Comparison of ENCODE assay signal across 1 cellular context in the genomic region with DNA sequence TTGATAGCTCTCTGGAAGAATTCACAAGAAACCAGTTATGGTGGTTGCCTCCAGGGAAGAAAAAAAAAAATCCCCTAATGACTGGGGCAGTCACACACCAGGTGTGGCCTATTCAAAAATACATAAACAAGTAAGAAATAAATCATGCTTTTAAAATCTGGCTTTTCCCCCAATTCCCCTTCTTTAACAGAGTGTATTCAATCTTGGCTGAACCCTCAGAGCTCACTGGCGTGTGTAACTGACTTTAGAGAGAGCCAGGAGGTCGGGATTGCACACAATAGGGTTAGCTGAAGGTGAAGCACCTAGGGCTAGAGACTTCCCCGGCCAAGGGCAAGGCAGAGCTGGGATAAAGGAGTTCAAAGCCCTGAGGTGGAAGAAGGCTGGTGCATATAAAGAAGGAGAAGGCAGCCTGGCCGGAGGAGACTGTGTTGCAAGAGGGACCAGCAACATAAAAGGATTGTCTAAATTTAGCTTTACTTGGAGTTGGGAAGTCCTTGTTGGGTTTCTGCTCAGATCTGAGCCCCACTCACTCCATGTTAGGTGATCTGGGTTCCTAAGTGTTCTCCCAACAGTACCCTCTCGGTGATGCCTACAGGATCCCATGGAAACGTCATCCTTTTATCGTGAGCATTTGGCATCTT.
TF ChIP-seq lines count a peak whose summit lies in the region.

No MANE protein-coding gene starts in this region.

TF ChIP-seq in WTC11, 78 proteins besides CTCF, POLR2A, EP300 and RAD21 (continued from another document):
- TF ChIP-seq, protein P1, sequence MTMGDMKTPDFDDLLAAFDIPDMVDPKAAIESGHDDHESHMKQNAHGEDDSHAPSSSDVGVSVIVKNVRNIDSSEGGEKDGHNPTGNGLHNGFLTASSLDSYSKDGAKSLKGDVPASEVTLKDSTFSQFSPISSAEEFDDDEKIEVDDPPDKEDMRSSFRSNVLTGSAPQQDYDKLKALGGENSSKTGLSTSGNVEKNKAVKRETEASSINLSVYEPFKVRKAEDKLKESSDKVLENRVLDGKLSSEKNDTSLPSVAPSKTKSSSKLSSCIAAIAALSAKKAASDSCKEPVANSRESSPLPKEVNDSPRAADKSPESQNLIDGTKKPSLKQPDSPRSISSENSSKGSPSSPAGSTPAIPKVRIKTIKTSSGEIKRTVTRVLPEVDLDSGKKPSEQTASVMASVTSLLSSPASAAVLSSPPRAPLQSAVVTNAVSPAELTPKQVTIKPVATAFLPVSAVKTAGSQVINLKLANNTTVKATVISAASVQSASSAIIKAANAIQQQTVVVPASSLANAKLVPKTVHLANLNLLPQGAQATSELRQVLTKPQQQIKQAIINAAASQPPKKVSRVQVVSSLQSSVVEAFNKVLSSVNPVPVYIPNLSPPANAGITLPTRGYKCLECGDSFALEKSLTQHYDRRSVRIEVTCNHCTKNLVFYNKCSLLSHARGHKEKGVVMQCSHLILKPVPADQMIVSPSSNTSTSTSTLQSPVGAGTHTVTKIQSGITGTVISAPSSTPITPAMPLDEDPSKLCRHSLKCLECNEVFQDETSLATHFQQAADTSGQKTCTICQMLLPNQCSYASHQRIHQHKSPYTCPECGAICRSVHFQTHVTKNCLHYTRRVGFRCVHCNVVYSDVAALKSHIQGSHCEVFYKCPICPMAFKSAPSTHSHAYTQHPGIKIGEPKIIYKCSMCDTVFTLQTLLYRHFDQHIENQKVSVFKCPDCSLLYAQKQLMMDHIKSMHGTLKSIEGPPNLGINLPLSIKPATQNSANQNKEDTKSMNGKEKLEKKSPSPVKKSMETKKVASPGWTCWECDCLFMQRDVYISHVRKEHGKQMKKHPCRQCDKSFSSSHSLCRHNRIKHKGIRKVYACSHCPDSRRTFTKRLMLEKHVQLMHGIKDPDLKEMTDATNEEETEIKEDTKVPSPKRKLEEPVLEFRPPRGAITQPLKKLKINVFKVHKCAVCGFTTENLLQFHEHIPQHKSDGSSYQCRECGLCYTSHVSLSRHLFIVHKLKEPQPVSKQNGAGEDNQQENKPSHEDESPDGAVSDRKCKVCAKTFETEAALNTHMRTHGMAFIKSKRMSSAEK (CRISPR knock-in tag; IDR thresholded peaks at IDR 0.05; ENCODE audit: borderline replicate concordance) = no peak
- TF ChIP-seq, protein P2, sequence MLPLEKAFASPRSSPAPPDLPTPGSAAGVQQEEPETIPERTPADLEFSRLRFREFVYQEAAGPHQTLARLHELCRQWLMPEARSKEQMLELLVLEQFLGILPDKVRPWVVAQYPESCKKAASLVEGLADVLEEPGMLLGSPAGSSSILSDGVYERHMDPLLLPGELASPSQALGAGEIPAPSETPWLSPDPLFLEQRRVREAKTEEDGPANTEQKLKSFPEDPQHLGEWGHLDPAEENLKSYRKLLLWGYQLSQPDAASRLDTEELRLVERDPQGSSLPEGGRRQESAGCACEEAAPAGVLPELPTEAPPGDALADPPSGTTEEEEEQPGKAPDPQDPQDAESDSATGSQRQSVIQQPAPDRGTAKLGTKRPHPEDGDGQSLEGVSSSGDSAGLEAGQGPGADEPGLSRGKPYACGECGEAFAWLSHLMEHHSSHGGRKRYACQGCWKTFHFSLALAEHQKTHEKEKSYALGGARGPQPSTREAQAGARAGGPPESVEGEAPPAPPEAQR (CRISPR knock-in tag; IDR thresholded peaks at IDR 0.05) = no peak
- TF ChIP-seq, protein P3, sequence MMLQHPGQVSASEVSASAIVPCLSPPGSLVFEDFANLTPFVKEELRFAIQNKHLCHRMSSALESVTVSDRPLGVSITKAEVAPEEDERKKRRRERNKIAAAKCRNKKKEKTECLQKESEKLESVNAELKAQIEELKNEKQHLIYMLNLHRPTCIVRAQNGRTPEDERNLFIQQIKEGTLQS (CRISPR knock-in tag; conservative IDR thresholded peaks at IDR 0.05) = no peak
- TF ChIP-seq, protein P4, sequence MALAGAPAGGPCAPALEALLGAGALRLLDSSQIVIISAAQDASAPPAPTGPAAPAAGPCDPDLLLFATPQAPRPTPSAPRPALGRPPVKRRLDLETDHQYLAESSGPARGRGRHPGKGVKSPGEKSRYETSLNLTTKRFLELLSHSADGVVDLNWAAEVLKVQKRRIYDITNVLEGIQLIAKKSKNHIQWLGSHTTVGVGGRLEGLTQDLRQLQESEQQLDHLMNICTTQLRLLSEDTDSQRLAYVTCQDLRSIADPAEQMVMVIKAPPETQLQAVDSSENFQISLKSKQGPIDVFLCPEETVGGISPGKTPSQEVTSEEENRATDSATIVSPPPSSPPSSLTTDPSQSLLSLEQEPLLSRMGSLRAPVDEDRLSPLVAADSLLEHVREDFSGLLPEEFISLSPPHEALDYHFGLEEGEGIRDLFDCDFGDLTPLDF (CRISPR knock-in tag; IDR thresholded peaks at IDR 0.05) = no peak
- TF ChIP-seq ESRRA (CRISPR knock-in tag; IDR thresholded peaks at IDR 0.05; ENCODE audit: borderline replicate concordance) = no peak
- TF ChIP-seq ZNF232 (CRISPR knock-in tag; IDR thresholded peaks at IDR 0.05) = no peak
- no peak for TF ChIP-seq EMX1 (CRISPR knock-in tag; IDR thresholded peaks at IDR 0.05)
- no peak for TF ChIP-seq KAT7 (CRISPR knock-in tag; IDR thresholded peaks at IDR 0.05; ENCODE audit: borderline replicate concordance)
- no peak for TF ChIP-seq CREM (CRISPR knock-in tag; IDR thresholded peaks at IDR 0.05)
